Comparison of ENCODE assay signal across 32 cellular contexts in the genomic region with DNA sequence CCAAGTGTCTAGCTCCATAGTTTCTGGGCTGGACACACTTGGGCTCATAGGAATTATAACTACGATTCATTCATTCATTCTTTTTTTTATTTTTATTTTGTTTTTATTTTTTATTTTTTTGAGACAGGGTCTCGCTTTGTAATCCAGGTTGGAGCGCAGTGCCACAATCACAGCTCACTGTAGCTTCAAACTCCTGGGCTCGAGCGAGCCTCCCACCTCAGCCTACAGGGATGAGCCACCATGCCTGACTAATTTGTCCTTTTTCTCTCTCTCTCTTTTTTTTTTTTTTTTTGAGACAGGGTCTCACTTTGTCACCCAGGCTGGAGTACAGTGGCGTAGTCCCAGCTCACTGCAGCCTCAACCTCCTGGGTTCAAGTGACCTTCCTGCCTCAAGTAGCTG.
"Had no signal": no experiment of that assay in that cellular context is flagged by ENCODE, and none has a peak within 500 bp of the region (broad histone marks: within the 10 kb centered on the region; RNA-seq: fewer than 3 reads in every experiment).

No MANE protein-coding gene starts in this region.

- H3K27me3 Mint-ChIP-seq: activated B cell treated with CpG ODN at 0.5 μM for 24 hours; activated CD4-positive, alpha-beta memory T cell treated with anti-CD3 and anti-CD28 coated beads for 36 hours; activated CD4-positive, alpha-beta T cell treated with anti-CD3 and anti-CD28 coated beads, Interleukin-2, amount 10 ng/mL, durations not matched to agents 24 days and 14 days; activated CD8-positive, alpha-beta T cell treated with anti-CD3 and anti-CD28 coated beads for 36 hours; activated naive CD8-positive, alpha-beta T cell treated with anti-CD3 and anti-CD28 coated beads, Interleukin-2, amount 10 ng/mL, durations not matched to agents 7 days and 5 days; activated T-helper 17 cell treated with anti-CD3 and anti-CD28 coated beads, Interleukin-2, amount 50 U/mL, for 72 hours; T-cell had no signal

- DNase-seq: activated B cell treated with CpG ODN at 0.5 μM for 24 hours; activated CD4-positive, alpha-beta memory T cell treated with anti-CD3 and anti-CD28 coated beads for 36 hours; activated CD4-positive, alpha-beta T cell treated with anti-CD3 and anti-CD28 coated beads for 4 hours; activated CD4-positive, alpha-beta T cell treated with anti-CD3 and anti-CD28 coated beads, Interleukin-2, amount 10 ng/mL, durations not matched to agents 24 days and 14 days; activated CD4-positive, alpha-beta T cell treated with anti-CD3 and anti-CD28 coated beads, Interleukin-2, amount 50 U/mL, for 1 hour; activated CD4-positive, alpha-beta T cell treated with anti-CD3 and anti-CD28 coated beads, Interleukin-2, amount 50 U/mL, for 4 hours; activated CD4-positive, CD25-positive, alpha-beta regulatory T cell treated with anti-CD3 and anti-CD28 coated beads, Interleukin-2, amount 50 U/mL, for 72 hours; activated CD8-positive, alpha-beta memory T cell treated with anti-CD3 and anti-CD28 coated beads, Interleukin-2, amount 50 U/mL, for 4 hours; activated CD8-positive, alpha-beta T cell treated with anti-CD3 and anti-CD28 coated beads for 36 hours; activated effector memory CD4-positive, alpha-beta T cell treated with anti-CD3 and anti-CD28 coated beads, Interleukin-2, amount 50 U/mL, for 16 hours; activated gamma-delta T cell treated with Interleukin-2 at 50 U/mL for 16 hours; activated naive CD4-positive, alpha-beta T cell; activated naive CD4-positive, alpha-beta T cell treated with anti-CD3 and anti-CD28 coated beads for 36 hours; activated naive CD4-positive, alpha-beta T cell treated with anti-CD3 and anti-CD28 coated beads, Interleukin-2, amount 50 U/mL, for 16 hours; activated naive CD8-positive, alpha-beta T cell treated with anti-CD3 and anti-CD28 coated beads, Interleukin-2, amount 10 ng/mL, durations not matched to agents 7 days and 5 days; activated T-cell treated with anti-CD3 and anti-CD28 coated beads for 4 hours; activated T-cell treated with anti-CD3 and anti-CD28 coated beads, Interleukin-2, amount 50 U/mL, for 1 hour; activated T-cell treated with anti-CD3 and anti-CD28 coated beads, Interleukin-2, amount 50 U/mL, for 4 hours; activated T-cell treated with anti-CD3 and anti-CD28 coated beads, Interleukin-2, amount 50 U/mL, for 72 hours; adrenal gland; amniotic stem cell; aorta; body of pancreas; T-cell; T-helper 2 cell; T-helper 9 cell had no signal

- ATAC-seq: activated CD8-positive, alpha-beta T cell treated with anti-CD3 and anti-CD28 coated beads for 36 hours; activated naive CD4-positive, alpha-beta T cell treated with anti-CD3 and anti-CD28 coated beads, Interleukin-2, amount 50 U/mL, for 72 hours; activated T-cell treated with anti-CD3 and anti-CD28 coated beads, Interleukin-2, amount 50 U/mL, for 4 hours; activated T-cell treated with anti-CD3 and anti-CD28 coated beads, Interleukin-2, amount 50 U/mL, for 72 hours; body of pancreas; T-cell had no signal

- H3K27me3 ChIP-seq: adrenal gland, body of pancreas, cardiac muscle cell had no signal

- H3K27ac Mint-ChIP-seq: activated B cell treated with CpG ODN at 0.5 μM for 24 hours; activated CD4-positive, alpha-beta memory T cell treated with anti-CD3 and anti-CD28 coated beads for 36 hours; activated CD4-positive, alpha-beta T cell treated with anti-CD3 and anti-CD28 coated beads, Interleukin-2, amount 10 ng/mL, durations not matched to agents 24 days and 14 days; activated CD8-positive, alpha-beta T cell treated with anti-CD3 and anti-CD28 coated beads for 36 hours; activated naive CD4-positive, alpha-beta T cell treated with anti-CD3 and anti-CD28 coated beads for 36 hours; activated naive CD8-positive, alpha-beta T cell treated with anti-CD3 and anti-CD28 coated beads, Interleukin-2, amount 10 ng/mL, durations not matched to agents 7 days and 5 days; activated T-helper 1 cell treated with anti-CD3 and anti-CD28 coated beads, Interleukin-12 subunit alpha, Interleukin-12 subunit beta, Interleukin-2, Interleukin-4 antibody, amounts not matched to agents 30 ng/mL and 10 ng/mL and 1 ng/mL, durations not matched to agents 14 hours and 24 hours and 36 hours; T-cell; T-helper 2 cell treated with Interferon-gamma antibody and Interleukin-4, amounts not matched to agents 5 μg/mL and 100 μg/mL, for 36 hours had no signal

- H3K27ac ChIP-seq: adrenal gland, body of pancreas, cardiac muscle cell, VCaP had no signal

- H3K36me3 ChIP-seq: adrenal gland, cardiac muscle cell had no signal

- H3K4me1 ChIP-seq: adrenal gland, body of pancreas had no signal

- H3K4me1 Mint-ChIP-seq: activated B cell treated with CpG ODN at 0.5 μM for 24 hours; activated CD4-positive, alpha-beta T cell treated with anti-CD3 and anti-CD28 coated beads, Interleukin-2, amount 10 ng/mL, durations not matched to agents 24 days and 14 days; activated naive CD8-positive, alpha-beta T cell treated with anti-CD3 and anti-CD28 coated beads, Interleukin-2, amount 10 ng/mL, durations not matched to agents 7 days and 5 days; T-cell had no signal

- H3K4me3 Mint-ChIP-seq: activated B cell treated with CpG ODN at 0.5 μM for 24 hours; activated CD4-positive, alpha-beta memory T cell treated with anti-CD3 and anti-CD28 coated beads for 36 hours; activated CD4-positive, alpha-beta T cell treated with anti-CD3 and anti-CD28 coated beads, Interleukin-2, amount 10 ng/mL, durations not matched to agents 24 days and 14 days; activated CD8-positive, alpha-beta T cell treated with anti-CD3 and anti-CD28 coated beads for 36 hours; activated naive CD4-positive, alpha-beta T cell treated with anti-CD3 and anti-CD28 coated beads for 36 hours; activated naive CD8-positive, alpha-beta T cell treated with anti-CD3 and anti-CD28 coated beads, Interleukin-2, amount 10 ng/mL, durations not matched to agents 7 days and 5 days; activated T-cell treated with anti-CD3 and anti-CD28 coated beads, Interleukin-2, amount 50 U/mL, for 4 hours; activated T-cell treated with anti-CD3 and anti-CD28 coated beads, Interleukin-2, amount 50 U/mL, for 72 hours; activated T-helper 1 cell treated with anti-CD3 and anti-CD28 coated beads, Interleukin-12 subunit alpha, Interleukin-12 subunit beta, Interleukin-2, Interleukin-4 antibody, amounts not matched to agents 30 ng/mL and 10 ng/mL and 1 ng/mL, durations not matched to agents 14 hours and 24 hours and 36 hours; activated T-helper 17 cell treated with anti-CD3 and anti-CD28 coated beads, Interleukin-2, amount 50 U/mL, for 72 hours; T-cell; T-helper 2 cell treated with Interferon-gamma antibody and Interleukin-4, amounts not matched to agents 5 μg/mL and 100 μg/mL, for 36 hours had no signal

- H3K9me3 Mint-ChIP-seq: activated B cell treated with CpG ODN at 0.5 μM for 24 hours; activated CD4-positive, alpha-beta memory T cell treated with anti-CD3 and anti-CD28 coated beads for 36 hours; activated CD4-positive, alpha-beta T cell treated with anti-CD3 and anti-CD28 coated beads, Interleukin-2, amount 10 ng/mL, durations not matched to agents 24 days and 14 days; activated CD8-positive, alpha-beta T cell treated with anti-CD3 and anti-CD28 coated beads for 36 hours; activated naive CD4-positive, alpha-beta T cell treated with anti-CD3 and anti-CD28 coated beads for 36 hours; activated naive CD4-positive, alpha-beta T cell treated with anti-CD3 and anti-CD28 coated beads, Interleukin-2, amount 50 U/mL, for 72 hours; activated naive CD8-positive, alpha-beta T cell treated with anti-CD3 and anti-CD28 coated beads, Interleukin-2, amount 10 ng/mL, durations not matched to agents 7 days and 5 days; activated T-cell treated with anti-CD3 and anti-CD28 coated beads, Interleukin-2, amount 50 U/mL, for 4 hours; activated T-cell treated with anti-CD3 and anti-CD28 coated beads, Interleukin-2, amount 50 U/mL, for 72 hours; activated T-helper 1 cell treated with anti-CD3 and anti-CD28 coated beads, Interleukin-12 subunit alpha, Interleukin-12 subunit beta, Interleukin-2, Interleukin-4 antibody, amounts not matched to agents 30 ng/mL and 10 ng/mL and 1 ng/mL, durations not matched to agents 14 hours and 24 hours and 36 hours; activated T-helper 17 cell treated with anti-CD3 and anti-CD28 coated beads, Interleukin-2, amount 50 U/mL, for 72 hours; T-cell; T-helper 2 cell treated with Interferon-gamma antibody and Interleukin-4, amounts not matched to agents 5 μg/mL and 100 μg/mL, for 36 hours had no signal

- H3K4me3 ChIP-seq: adrenal gland, body of pancreas, cardiac muscle cell had no signal

- H3K9me3 ChIP-seq: adrenal gland, body of pancreas had no signal

- H3K36me3 Mint-ChIP-seq: activated naive CD4-positive, alpha-beta T cell treated with anti-CD3 and anti-CD28 coated beads, Interleukin-2, amount 50 U/mL, for 72 hours had no signal
